Comparison of ENCODE assay signal across 8 cellular contexts in genomic region chr2:46230115-46230571, GRCh38.
DNase-seq lines count a peak whose midpoint lies in the region; ATAC-seq and TF ChIP-seq lines count a peak whose summit lies in the region.

No MANE protein-coding gene starts in this region.

- no peaks in the 10 kb centered on the region for H3K9me3 Mint-ChIP-seq in CD4-positive, CD25-positive, alpha-beta regulatory T cell
- H3K9me3 Mint-ChIP-seq in activated T-cell treated with anti-CD3 and anti-CD28 coated beads, Interleukin-2, amount 50 U/mL, for 24 hours = no peaks in the 10 kb centered on the region

- no peak for TF ChIP-seq CTCF in lung (IDR thresholded peaks at IDR 0.05; ENCODE audit: control extremely low read depth, extremely low read depth)

- WGBS in lung, 2 donors = 47 to 62% methylated on average over 6 of the region's 6 CpGs

- no peaks in the 10 kb centered on the region for H3K36me3 ChIP-seq in CD4-positive, CD25-positive, alpha-beta regulatory T cell (ENCODE audit: control insufficient read depth, insufficient read depth, low read length)
- H3K36me3 ChIP-seq in lung (ENCODE audit: control insufficient read depth in 2 of 2, insufficient read depth in 2 of 2, low read length in 2 of 2) = no peaks in the 10 kb centered on the region

- no peak overlapping the region for H3K27ac ChIP-seq in CD4-positive, CD25-positive, alpha-beta regulatory T cell (ENCODE audit: insufficient read depth, low read length, poor library complexity, severe bottlenecking)
- H3K27ac ChIP-seq in lung (ENCODE audit: low read depth in 1 of 2, low read length in 1 of 2) = peak overlapping the region; percentile 4 to 32

- no peaks in the 10 kb centered on the region for H3K27me3 ChIP-seq in CD4-positive, CD25-positive, alpha-beta regulatory T cell (ENCODE audit: control insufficient read depth, insufficient read depth, low read length)
- H3K27me3 ChIP-seq in lung (ENCODE audit: control insufficient read depth, insufficient read depth) = no peaks in the 10 kb centered on the region

- DNase-seq in CD4-positive, CD25-positive, alpha-beta regulatory T cell = peak in 2 of 3 donors; percentile 7 to 19
- DNase-seq in activated T-cell treated with anti-CD3 and anti-CD28 coated beads, Interleukin-2, amount 50 U/mL, for 24 hours = peak; percentile 39
- no peak for DNase-seq in lung (ENCODE audit: low spot score)
- no peak for DNase-seq in effector CD4-positive, alpha-beta T cell
- no peak for DNase-seq in OCI-M2 (lab: John Stamatoyannopoulos, UW; ENCODE audit: unreplicated experiment)

- peak overlapping the region in 2 of 4 donors; percentile 4 to 64 for H3K4me3 Mint-ChIP-seq in CD4-positive, CD25-positive, alpha-beta regulatory T cell
- no peak overlapping the region for H3K4me3 Mint-ChIP-seq in activated T-cell treated with anti-CD3 and anti-CD28 coated beads, Interleukin-2, amount 50 U/mL, for 24 hours

- H3K36me3 Mint-ChIP-seq in CD4-positive, CD25-positive, alpha-beta regulatory T cell = no peaks in the 10 kb centered on the region
- H3K36me3 Mint-ChIP-seq in activated T-cell treated with anti-CD3 and anti-CD28 coated beads, Interleukin-2, amount 50 U/mL, for 24 hours (ENCODE audit: low read depth) = no peaks in the 10 kb centered on the region

- H3K27me3 Mint-ChIP-seq in CD4-positive, CD25-positive, alpha-beta regulatory T cell = no peaks in the 10 kb centered on the region
- no peaks in the 10 kb centered on the region for H3K27me3 Mint-ChIP-seq in activated T-cell treated with anti-CD3 and anti-CD28 coated beads, Interleukin-2, amount 50 U/mL, for 24 hours

- no peak overlapping the region for H3K4me3 ChIP-seq in CD4-positive, CD25-positive, alpha-beta regulatory T cell (ENCODE audit: low read depth, low read length)
- H3K4me3 ChIP-seq in lung = no peak overlapping the region

- H3K9me3 ChIP-seq in CD4-positive, CD25-positive, alpha-beta regulatory T cell (ENCODE audit: control insufficient read depth in 2 of 2, low read length in 2 of 2) = no peaks in the 10 kb centered on the region
- no peaks in the 10 kb centered on the region for H3K9me3 ChIP-seq in lung (ENCODE audit: control insufficient read depth in 2 of 2, insufficient read depth in 1 of 2, low read length in 1 of 2)

- ATAC-seq in CD4-positive, CD25-positive, alpha-beta regulatory T cell (ENCODE audit: low read depth in 2 of 2) = peak in 1 of 2 donors; percentile 16
- ATAC-seq in GM19043 (IDR thresholded peaks at IDR 0.05; ENCODE audit: low read depth, unreplicated experiment) = peak; percentile 60
- peak; percentile 64 for ATAC-seq in HG03196 (IDR thresholded peaks at IDR 0.05; ENCODE audit: unreplicated experiment)
- ATAC-seq in lung (ENCODE audit: insufficient read depth, low FRiP score) = peak; percentile 14
- ATAC-seq in HG03565 (IDR thresholded peaks at IDR 0.05; ENCODE audit: unreplicated experiment) = no peak

- peak overlapping the region in 2 of 3 donors; percentile 63 to 94 for H3K27ac Mint-ChIP-seq in CD4-positive, CD25-positive, alpha-beta regulatory T cell
- H3K27ac Mint-ChIP-seq in activated T-cell treated with anti-CD3 and anti-CD28 coated beads, Interleukin-2, amount 50 U/mL, for 24 hours = peak overlapping the region; percentile 84

- peaks cover 22% of the 10 kb centered on the region for H3K4me1 ChIP-seq in CD4-positive, CD25-positive, alpha-beta regulatory T cell (ENCODE audit: control insufficient read depth, insufficient read depth, low read length, poor library complexity, severe bottlenecking)
- peaks cover 0 to 12% of the 10 kb centered on the region in 2 donors for H3K4me1 ChIP-seq in lung (ENCODE audit: control insufficient read depth in 2 of 2, insufficient read depth in 2 of 2, low read length in 2 of 2)

- peaks cover 17 to 58% (median 41%) of the 10 kb centered on the region in 4 donors for H3K4me1 Mint-ChIP-seq in CD4-positive, CD25-positive, alpha-beta regulatory T cell
- peaks cover 48% of the 10 kb centered on the region for H3K4me1 Mint-ChIP-seq in activated T-cell treated with anti-CD3 and anti-CD28 coated beads, Interleukin-2, amount 50 U/mL, for 24 hours (ENCODE audit: low read depth)

Comparison
In these comparisons a context has a peak if more than half of its experiments do, and no peak if none do; other contexts are left out.
1. DNase-seq: peak in CD4-positive, CD25-positive, alpha-beta regulatory T cell (2 of 3) and activated T-cell treated with anti-CD3 and anti-CD28 coated beads, Interleukin-2, amount 50 U/mL, for 24 hours (single experiment); none in lung (single experiment), effector CD4-positive, alpha-beta T cell (single experiment) and OCI-M2 (single experiment).